In genomic region chr6:157401734-157402338, GRCh38 we compare ENCODE assay signal across 26 cellular contexts. TPM values are rescaled to one million over a fixed set of nuclear protein-coding genes. Genes with fewer than 3 reads are reported as not detected.
DNase-seq lines count a peak whose midpoint lies in the region; FAIRE-seq and TF ChIP-seq lines count a peak whose summit lies in the region.
"Had no signal": no experiment of that assay in that cellular context is flagged by ENCODE, and none has a peak within 500 bp of the region (broad histone marks: within the 10 kb centered on the region; RNA-seq: fewer than 3 reads in every experiment).

No MANE protein-coding gene starts in this region.

- TF ChIP-seq CTCF in bronchial epithelial cell (IDR thresholded peaks at IDR 0.05; ENCODE audit: insufficient read depth, low read length, severe bottlenecking): no peak

- no peaks in the 10 kb centered on the region for H3K27me3 ChIP-seq in bronchial epithelial cell (ENCODE audit: control insufficient read depth, insufficient read depth, low read length)
- H3K27me3 ChIP-seq: BLaER1 treated with 17β-estradiol and CSF1 and Interleukin-3, amounts not matched to agents 10 nM and 100 nM had no signal

- DNase-seq in NCI-H748 (lab: John Stamatoyannopoulos, UW; ENCODE audit: unreplicated experiment): peak; percentile 26
- DNase-seq in NCI-H748 treated with DMSO at 0.1 percent for 48 hours (lab: John Stamatoyannopoulos, UW): no peak
- no peak for DNase-seq in HTR-8/SVneo (ENCODE audit: insufficient read length, low spot score)
- DNase-seq in bronchial epithelial cell (ENCODE audit: low read depth): no peak
- no peak for DNase-seq in urothelium cell line (ENCODE audit: low spot score)
- no peak for DNase-seq in RKO (ENCODE audit: low spot score)
- DNase-seq in hypothalamus (lab: John Stamatoyannopoulos, UW): no peak
- DNase-seq: AML-193; CD4-positive, alpha-beta T cell; COR-L47; DMS79; EL; GDM1; H7; KBM-7; MV-4-11; NCI-H1105 treated with DMSO at 0.1 percent for 48 hours; NCI-H1694 treated with DMSO at 0.1 percent for 48 hours; NCI-H2081; NCI-H2171; NCI-H226; NCI-H524; SHP77 treated with DMSO at 0.1 percent for 48 hours had no signal

- no peaks in the 10 kb centered on the region for H3K36me3 ChIP-seq in bronchial epithelial cell (ENCODE audit: control insufficient read depth, insufficient read depth, low read length)

- H3K4me3 ChIP-seq in bronchial epithelial cell (ENCODE audit: low read depth, low read length): no peak overlapping the region
- H3K4me3 ChIP-seq: BLaER1 treated with 17β-estradiol and CSF1 and Interleukin-3, amounts not matched to agents 10 nM and 100 nM; GM12878 had no signal

- FAIRE-seq in HTR-8/SVneo (lab: Jason Lieb, UNC): peak; percentile 60
- peak; percentile 94 for FAIRE-seq in bronchial epithelial cell (lab: Jason Lieb, UNC)
- peak; percentile 63 for FAIRE-seq in urothelium cell line (lab: Jason Lieb, UNC)
- FAIRE-seq: A204.1, GM12878 had no signal

RNA-seq across cellular contexts. Expression of gene ZDHHC14, which starts 20.8 kb away (rescaled TPM):
- 1.8 TPM in 2 replicates for total RNA-seq in bronchial epithelial cell
